In the genomic region with DNA sequence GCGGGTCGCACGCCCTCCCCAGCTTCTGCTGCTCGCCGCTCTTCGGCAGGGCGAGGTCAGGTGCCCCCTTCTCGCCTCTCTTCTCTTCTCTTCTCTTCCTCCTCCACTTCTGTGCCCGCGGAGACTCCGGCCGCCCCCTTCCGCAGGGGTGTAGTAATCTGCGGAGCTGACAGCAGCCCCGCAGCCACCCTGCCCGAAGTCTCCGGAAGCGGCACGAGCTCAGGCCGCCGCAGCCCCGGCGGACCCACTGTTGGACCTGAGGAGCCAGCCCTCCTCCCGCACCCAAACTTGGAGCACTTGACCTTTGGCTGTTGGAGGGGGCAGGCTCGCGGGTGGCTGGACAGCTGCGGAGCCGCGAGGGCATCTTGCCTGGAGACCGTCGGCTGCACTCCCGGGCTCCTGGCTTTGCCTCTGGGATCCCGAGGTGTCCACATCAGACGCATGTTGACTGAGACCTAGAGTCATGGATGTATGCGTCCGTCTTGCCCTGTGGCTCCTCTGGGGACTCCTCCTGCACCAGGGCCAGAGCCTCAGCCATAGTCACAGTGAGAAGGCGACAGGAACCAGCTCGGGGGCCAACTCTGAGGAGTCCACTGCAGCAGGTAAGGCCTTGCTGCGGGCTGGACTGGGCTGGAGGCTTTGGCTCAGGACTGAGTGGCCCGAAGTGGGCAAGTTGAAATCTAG, we compare ENCODE assay signal across 8 cellular contexts. TPM values are rescaled to one million over a fixed set of nuclear protein-coding genes. Genes with fewer than 3 reads are reported as not detected.
A peak's percentile ranks its signal among the peaks of the same experiment; 100 is the strongest.
DNase-seq lines count a peak whose midpoint lies in the region; ATAC-seq and TF ChIP-seq lines count a peak whose summit lies in the region.

No MANE protein-coding gene starts in this region.

- peaks cover 58% of the 10 kb centered on the region for H3K4me1 ChIP-seq in body of pancreas
- H3K4me1 ChIP-seq in iPS-18a (ENCODE audit: control insufficient read depth, low read depth, low read length) = peaks cover 29% of the 10 kb centered on the region

- H3K27me3 ChIP-seq in body of pancreas = no peaks in the 10 kb centered on the region
- H3K27me3 ChIP-seq in iPS-18a (ENCODE audit: control insufficient read depth, insufficient read depth, low read length) = peaks cover 18% of the 10 kb centered on the region

- H3K9me3 ChIP-seq in body of pancreas (no peaks in the 10 kb centered on the region), iPS-18a (ENCODE audit: control insufficient read depth, low read depth, low read length) (no peaks in the 10 kb centered on the region)

- peak in 1 of 3 donors; percentile 4 for TF ChIP-seq POLR2A in body of pancreas (IDR thresholded peaks at IDR 0.05)

- 0 to 1% methylated on average over 5 to 40 of the region's 40 CpGs for WGBS in body of pancreas, 2 donors

- H3K4me3 ChIP-seq in body of pancreas (peak overlapping the region; percentile 59), iPS-18a (ENCODE audit: low read length) (peak overlapping the region; percentile 64), skin epidermis (peak overlapping the region; percentile 63 to 97 (median 92))

- in situ Hi-C loops in ACHN (cut with HindIII; ENCODE audit: low pct_ligation_motif_present, low pct_unique_long_range_greater_than_20kb, low sequenced_read_pairs) = loop anchor here (10.0 to 25.0 kb wide), 2 partner anchors 106 to 199 kb away; no protein-coding TSS in a partner anchor

- peak overlapping the region; percentile 16 for H3K9ac ChIP-seq in iPS-18a (ENCODE audit: low read length)

- no peak for TF ChIP-seq CTCF in RWPE1 (conservative IDR thresholded peaks at IDR 0.05; ENCODE audit: low read depth)
- no peak for TF ChIP-seq CTCF in body of pancreas (IDR thresholded peaks at IDR 0.05)

- H3K27ac ChIP-seq in RWPE1 (peak overlapping the region; percentile 89), body of pancreas (peak overlapping the region; percentile 92 to 99 (median 99)), iPS-18a (ENCODE audit: low read length) (no peak overlapping the region), skin epidermis (peak overlapping the region; percentile 70 to 99 (median 98))

- no peaks in the 10 kb centered on the region for H3K36me3 ChIP-seq in body of pancreas (replicated peaks in 1 of 2; ENCODE audit: insufficient read depth in 1 of 2, low read depth in 2 of 2)
- H3K36me3 ChIP-seq in iPS-18a (ENCODE audit: control insufficient read depth, low read depth, low read length) = no peaks in the 10 kb centered on the region

- intact Hi-C loops in body of pancreas (cut with DNase I) = no loop called here

- DNase-seq in ACHN (peak; percentile 59), RWPE1 (ENCODE audit: low spot score) (no peak), body of pancreas (peak in 3 of 4 donors; percentile 51), cerebellum (ENCODE audit: low spot score) (no peak)

- CTCF ChIA-PET in RWPE1 (lab: Yijun Ruan, JAX) = interaction anchor here (0.6 to 3.2 kb wide), 15 partner anchors 12 to 259 kb away, joined by 3 to 93 read pairs (median 5); no protein-coding TSS in a partner anchor

- POLR2A ChIA-PET in RWPE1 (lab: Yijun Ruan, JAX; ENCODE audit: low non-redundant PET) = interaction anchor here (1.9 kb wide), 1 partner anchor 216 kb away, joined by 8 read pairs; no protein-coding TSS in a partner anchor

- ATAC-seq in GM18861 (IDR thresholded peaks at IDR 0.05; ENCODE audit: unreplicated experiment) = peak; percentile 2
- peak; percentile 10 for ATAC-seq in HG03103 (IDR thresholded peaks at IDR 0.05; ENCODE audit: low read depth, unreplicated experiment)
- peak; percentile 15 for ATAC-seq in body of pancreas

RNA-seq across cellular contexts. Expression of a gene that starts 0.5 kb away (rescaled TPM):
- 10 to 100 TPM; 20.4 to 24.6 TPM for total RNA-seq in body of pancreas
- total RNA-seq in cerebellum = 25.9 TPM

RNA-seq across cellular contexts. Expression of a gene that starts 15.2 kb away (rescaled TPM):
- total RNA-seq in body of pancreas (10 to 100 TPM; 10.9 to 15.8 TPM), cerebellum (3.5 TPM)

RNA-seq across cellular contexts. Expression of a gene that starts 47.6 kb away (rescaled TPM):
- total RNA-seq in body of pancreas = 10 to 100 TPM; 21.5 to 24.1 TPM
- 14.7 TPM for total RNA-seq in cerebellum

RNA-seq across cellular contexts. Expression of a gene that starts 58.6 kb away (rescaled TPM):
- 10 to 100 TPM; 37.9 to 62.0 TPM for total RNA-seq in body of pancreas
- total RNA-seq in cerebellum = 82.2 TPM

Comparison
In these comparisons a context has a peak if more than half of its experiments do, and no peak if none do; other contexts are left out.
1. DNase-seq: peak in ACHN (single experiment) and body of pancreas (3 of 4); none in RWPE1 (single experiment) and cerebellum (single experiment).
2. Peak in every context shown above with its lines, with median percentiles within 50 percentile points of each other: ATAC-seq and H3K4me3 ChIP-seq.